18 cellular contexts compared by ENCODE assay signal in the genomic region with DNA sequence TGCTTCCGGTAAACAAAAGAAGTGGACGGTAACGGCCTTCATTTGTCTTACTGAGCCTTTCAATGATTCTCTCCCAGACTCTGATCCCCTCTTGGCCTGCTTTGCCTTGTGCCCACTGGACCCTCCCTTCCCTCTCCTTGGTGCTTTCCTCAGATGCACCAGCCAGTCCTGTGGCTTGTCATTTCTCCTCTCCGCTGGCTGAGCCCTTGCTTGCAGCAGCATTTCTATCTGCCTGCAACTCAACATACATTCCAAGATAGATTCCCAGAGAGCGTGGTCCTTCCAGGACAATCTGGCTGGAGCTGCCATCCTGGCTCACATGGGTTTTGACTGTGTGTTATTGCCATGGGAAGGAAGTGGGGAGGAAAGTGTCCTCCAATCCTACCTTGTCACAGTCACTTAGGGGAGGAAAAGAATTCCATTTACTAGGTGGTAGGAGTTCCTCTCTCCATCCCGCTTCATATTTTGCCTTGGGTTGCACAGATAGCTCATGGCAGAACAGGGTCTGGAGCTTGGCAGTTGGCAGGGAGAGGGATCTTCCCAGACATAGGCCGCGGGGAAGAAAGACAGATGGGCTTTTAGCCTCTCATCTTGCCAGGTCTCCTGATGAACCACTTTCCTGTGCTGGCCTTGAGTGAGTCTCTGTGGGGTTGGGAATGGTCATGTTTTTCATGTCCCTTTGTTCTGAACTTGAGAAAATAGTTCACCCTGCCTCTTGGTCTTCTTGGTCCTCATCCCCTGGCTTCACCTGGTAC.
"Had no signal": no experiment of that assay in that cellular context is flagged by ENCODE, and none has a peak within 500 bp of the region (broad histone marks: within the 10 kb centered on the region; RNA-seq: fewer than 3 reads in every experiment).

No MANE protein-coding gene starts in this region.

- H3K4me3 Mint-ChIP-seq: activated CD4-positive, alpha-beta memory T cell treated with anti-CD3 and anti-CD28 coated beads for 36 hours; activated CD4-positive, alpha-beta T cell treated with anti-CD3 and anti-CD28 coated beads for 36 hours; activated T-cell treated with anti-CD3 and anti-CD28 coated beads, Interleukin-2, amount 50 U/mL, for 4 hours; stimulated activated naive CD8-positive, alpha-beta T cell treated with anti-CD3 and anti-CD28 coated beads, Interleukin-15, Interleukin-2, amounts not matched to agents 100 ng/mL and 50 ng/mL, for 24 hours had no signal

- H3K9me3 ChIP-seq: sigmoid colon, spleen, testis, upper lobe of right lung had no signal

- DNase-seq: activated CD4-positive, alpha-beta memory T cell treated with anti-CD3 and anti-CD28 coated beads for 36 hours; activated CD4-positive, alpha-beta T cell treated with anti-CD3 and anti-CD28 coated beads for 36 hours; activated effector memory CD4-positive, alpha-beta T cell treated with Interleukin-2 at 50 U/mL for 16 hours; activated naive CD4-positive, alpha-beta T cell treated with anti-CD3 and anti-CD28 coated beads, Interleukin-2, amount 50 U/mL, for 16 hours; activated T-cell treated with anti-CD3 and anti-CD28 coated beads, Interleukin-2, amount 50 U/mL, for 4 hours; effector CD8-positive, alpha-beta T cell; left colon; midbrain; sigmoid colon; spleen; T-cell; testis; upper lobe of right lung had no signal

- H3K27ac Mint-ChIP-seq: activated CD4-positive, alpha-beta memory T cell treated with anti-CD3 and anti-CD28 coated beads for 36 hours; activated CD4-positive, alpha-beta T cell treated with anti-CD3 and anti-CD28 coated beads for 36 hours; stimulated activated naive CD8-positive, alpha-beta T cell treated with anti-CD3 and anti-CD28 coated beads, Interleukin-15, Interleukin-2, amounts not matched to agents 100 ng/mL and 50 ng/mL, for 24 hours had no signal

- ATAC-seq: activated CD4-positive, alpha-beta T cell treated with anti-CD3 and anti-CD28 coated beads for 36 hours; activated T-cell treated with anti-CD3 and anti-CD28 coated beads, Interleukin-2, amount 50 U/mL, for 4 hours; left colon; upper lobe of right lung had no signal

- H3K27me3 ChIP-seq: testis had no signal

- FAIRE-seq: frontal cortex had no signal

- H3K4me1 ChIP-seq: testis, upper lobe of right lung had no signal

- H3K4me3 ChIP-seq: coronary artery, sigmoid colon, spleen, testis, upper lobe of right lung had no signal

- H3K9me3 Mint-ChIP-seq: activated CD4-positive, alpha-beta memory T cell treated with anti-CD3 and anti-CD28 coated beads for 36 hours; activated T-cell treated with anti-CD3 and anti-CD28 coated beads, Interleukin-2, amount 50 U/mL, for 4 hours; neural crest cell; stimulated activated naive CD8-positive, alpha-beta T cell treated with anti-CD3 and anti-CD28 coated beads, Interleukin-15, Interleukin-2, amounts not matched to agents 100 ng/mL and 50 ng/mL, for 24 hours; T-cell had no signal

- H3K36me3 ChIP-seq: sigmoid colon, spleen, upper lobe of right lung had no signal

- H3K27ac ChIP-seq: coronary artery, epithelial cell of prostate, sigmoid colon, spleen, testis, upper lobe of right lung had no signal

- H3K27me3 Mint-ChIP-seq: activated CD4-positive, alpha-beta memory T cell treated with anti-CD3 and anti-CD28 coated beads for 36 hours had no signal

- H3K36me3 Mint-ChIP-seq: activated CD4-positive, alpha-beta memory T cell treated with anti-CD3 and anti-CD28 coated beads for 36 hours; T-cell had no signal
